8 cellular contexts compared by ENCODE assay signal in genomic region chr4:12852338-12853307, GRCh38.
DNase-seq lines count a peak whose midpoint lies in the region; ATAC-seq and TF ChIP-seq lines count a peak whose summit lies in the region.

No MANE protein-coding gene starts in this region.

- peak; percentile 54 for ATAC-seq in GM18867 (IDR thresholded peaks at IDR 0.05; ENCODE audit: unreplicated experiment)
- no peak for ATAC-seq in stimulated activated naive CD8-positive, alpha-beta T cell treated with anti-CD3 and anti-CD28 coated beads, Interleukin-15, amount 100 ng/mL, for 72 hours

- H3K4ac ChIP-seq in trophoblast cell (ENCODE audit: low read depth, low read length): no peak overlapping the region

- POLR2A ChIA-PET in A673 (lab: Charles Lee; ENCODE audit: low non-redundant PET): no interaction called here

- no peak overlapping the region for H3K4me3 Mint-ChIP-seq in stimulated activated naive CD8-positive, alpha-beta T cell treated with anti-CD3 and anti-CD28 coated beads, Interleukin-15, amount 100 ng/mL, for 72 hours

- H3K79me2 ChIP-seq in trophoblast cell (ENCODE audit: control insufficient read depth, insufficient read depth, low read length, poor library complexity): no peaks in the 10 kb centered on the region

- H2BK5ac ChIP-seq in trophoblast cell (ENCODE audit: low read depth, low read length, poor library complexity): no peak overlapping the region

- H4K91ac ChIP-seq in trophoblast cell (ENCODE audit: low read depth, low read length): no peak overlapping the region

- no TSS peak for BruUV-seq in A673 (replicated peaks; lab: Mats Ljungman, UMichigan)

- peaks cover 8% of the 10 kb centered on the region for H3K27me3 Mint-ChIP-seq in stimulated activated naive CD8-positive, alpha-beta T cell treated with anti-CD3 and anti-CD28 coated beads, Interleukin-15, amount 100 ng/mL, for 72 hours

- WGBS in trophoblast cell (ENCODE audit: extremely low coverage, insufficient coverage, insufficient read length): no CpG with 5 or more reads among the region's 8 CpGs

- H3K9me3 ChIP-seq in A673 (ENCODE audit: low read depth, low read length, poor library complexity, severe bottlenecking) (no peaks in the 10 kb centered on the region), trophoblast cell (ENCODE audit: insufficient read depth, low read depth, low read length) (no peaks in the 10 kb centered on the region)

- H3K4me1 Mint-ChIP-seq in stimulated activated naive CD8-positive, alpha-beta T cell treated with anti-CD3 and anti-CD28 coated beads, Interleukin-15, amount 100 ng/mL, for 72 hours: peaks cover 4% of the 10 kb centered on the region

- TF ChIP-seq CTCF in A673 (conservative IDR thresholded peaks at IDR 0.05; ENCODE audit: low read depth, low read length): peak; percentile 71
- TF ChIP-seq CTCF in NB4 (IDR thresholded peaks at IDR 0.05; ENCODE audit: low read depth, low read length): no peak

- H3K23ac ChIP-seq in trophoblast cell (ENCODE audit: low read length): no peak overlapping the region

- no peak overlapping the region for H4K8ac ChIP-seq in trophoblast cell (ENCODE audit: low read depth, low read length)

- H2BK120ac ChIP-seq in trophoblast cell (ENCODE audit: insufficient read depth, low read length, poor library complexity): no peak overlapping the region

- H3K36me3 ChIP-seq in A673 (ENCODE audit: insufficient read depth, low read length, poor library complexity, severe bottlenecking) (no peaks in the 10 kb centered on the region), trophoblast cell (ENCODE audit: control insufficient read depth in 1 of 2, insufficient read depth in 2 of 2, low read length in 2 of 2) (no peaks in the 10 kb centered on the region)

- H3K79me1 ChIP-seq in trophoblast cell (ENCODE audit: low read length): no peaks in the 10 kb centered on the region

- CTCF ChIA-PET in A673 (lab: Charles Lee): no interaction called here

- no peak overlapping the region for H2AFZ ChIP-seq in trophoblast cell (ENCODE audit: insufficient read depth, low read length, poor library complexity)

- H3K14ac ChIP-seq in trophoblast cell (ENCODE audit: low read length): no peak overlapping the region

- H3K27ac ChIP-seq in A673 (ENCODE audit: low read depth, low read length, poor library complexity, severe bottlenecking) (no peak overlapping the region), trophoblast cell (ENCODE audit: low read depth, low read length) (no peak overlapping the region)

- H3K4me1 ChIP-seq in A673 (ENCODE audit: insufficient read depth, low read length, poor library complexity, severe bottlenecking): no peaks in the 10 kb centered on the region
- H3K4me1 ChIP-seq in trophoblast cell (ENCODE audit: control insufficient read depth in 1 of 2, insufficient read depth in 2 of 2, low read length in 2 of 2): peaks cover 0 to 2% of the 10 kb centered on the region in 2 experiments

- H3K4me3 ChIP-seq in A673 (ENCODE audit: low read depth, low read length, poor library complexity, severe bottlenecking): no peak overlapping the region
- no peak overlapping the region for H3K4me3 ChIP-seq in NB4 (ENCODE audit: low read depth, low read length)
- no peak overlapping the region for H3K4me3 ChIP-seq in trophoblast cell (ENCODE audit: low read depth, low read length)

- H3K18ac ChIP-seq in trophoblast cell (ENCODE audit: low read length): no peak overlapping the region

- no peaks in the 10 kb centered on the region for H3K9me3 Mint-ChIP-seq in stimulated activated naive CD8-positive, alpha-beta T cell treated with anti-CD3 and anti-CD28 coated beads, Interleukin-15, amount 100 ng/mL, for 72 hours

- H3K27ac Mint-ChIP-seq in stimulated activated naive CD8-positive, alpha-beta T cell treated with anti-CD3 and anti-CD28 coated beads, Interleukin-15, amount 100 ng/mL, for 72 hours: no peak overlapping the region

- H2AK5ac ChIP-seq in trophoblast cell (ENCODE audit: low read length): no peak overlapping the region

- no peak overlapping the region for H3K4me2 ChIP-seq in trophoblast cell (ENCODE audit: low read length)

- peak; percentile 78 for DNase-seq in A673 (ENCODE audit: low spot score)
- peak; percentile 56 for DNase-seq in NB4 (ENCODE audit: low read depth)
- peak; percentile 63 for DNase-seq in SKM-1 treated with dmso at 0.1 percent for 144 hours (lab: John Stamatoyannopoulos, UW; ENCODE audit: unreplicated experiment)
- peak; percentile 44 for DNase-seq in foreskin melanocyte
- peak; percentile 41 to 81 for DNase-seq in trophoblast cell
- no peak for DNase-seq in stimulated activated naive CD8-positive, alpha-beta T cell treated with anti-CD3 and anti-CD28 coated beads, Interleukin-15, amount 100 ng/mL, for 72 hours
- DNase-seq in stimulated activated CD4-positive, alpha-beta T cell treated with anti-CD3 and anti-CD28 coated beads, Interleukin-15, amount 100 ng/mL, for 24 hours: no peak

- intact Hi-C loops in A673 (cut with micrococcal nuclease; ENCODE audit: unreplicated experiment): loop anchor here (1.0 to 5.0 kb wide), 3 partner anchors 395 to 802 kb away; no protein-coding TSS in a partner anchor

- TF ChIP-seq POLR2A in NB4 (IDR thresholded peaks at IDR 0.05; ENCODE audit: extremely low read depth, insufficient read length): no peak

- no peak overlapping the region for H2BK12ac ChIP-seq in trophoblast cell (ENCODE audit: low read length)

- no peaks in the 10 kb centered on the region for H3K27me3 ChIP-seq in A673 (replicated peaks; ENCODE audit: insufficient read depth, low read depth, low read length, poor library complexity)
- H3K27me3 ChIP-seq in trophoblast cell (ENCODE audit: insufficient read depth, low read length): no peaks in the 10 kb centered on the region

- H3K9ac ChIP-seq in trophoblast cell (ENCODE audit: low read length): no peak overlapping the region

- H4K12ac ChIP-seq in trophoblast cell (ENCODE audit: low read depth, low read length): no peak overlapping the region

Comparison
In these comparisons a context has a peak if more than half of its experiments do, and no peak if none do; other contexts are left out.
1. DNase-seq: peak in A673 (single experiment), NB4 (single experiment), SKM-1 treated with dmso at 0.1 percent for 144 hours (single experiment), foreskin melanocyte (single experiment) and trophoblast cell (2 of 2); none in stimulated activated naive CD8-positive, alpha-beta T cell treated with anti-CD3 and anti-CD28 coated beads, Interleukin-15, amount 100 ng/mL, for 72 hours (0 of 2) and stimulated activated CD4-positive, alpha-beta T cell treated with anti-CD3 and anti-CD28 coated beads, Interleukin-15, amount 100 ng/mL, for 24 hours (single experiment).